Comparison of ENCODE assay signal across 13 cellular contexts in the genomic region with DNA sequence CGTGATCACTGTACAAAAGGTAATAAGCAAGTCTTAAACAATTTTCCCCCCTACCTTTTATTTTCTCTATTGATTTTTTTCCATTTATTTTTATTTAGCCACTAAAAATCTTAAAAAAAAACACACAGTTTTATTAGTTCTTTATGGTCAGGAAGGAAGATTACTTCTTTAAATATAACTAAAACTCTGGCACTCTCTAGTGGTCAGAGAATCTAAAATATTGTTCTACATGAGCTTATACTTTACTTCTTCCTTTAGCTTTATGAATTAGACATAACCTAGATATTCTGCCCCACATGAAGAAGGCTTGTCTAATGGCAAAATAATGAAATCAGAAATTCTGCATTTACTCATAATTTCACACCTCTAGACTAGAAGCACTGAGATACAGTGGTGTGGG.
DNase-seq lines count a peak whose midpoint lies in the region; ATAC-seq, FAIRE-seq and TF ChIP-seq lines count a peak whose summit lies in the region.
"Had no signal": no experiment of that assay in that cellular context is flagged by ENCODE, and none has a peak within 500 bp of the region (broad histone marks: within the 10 kb centered on the region; RNA-seq: fewer than 3 reads in every experiment).

No MANE protein-coding gene starts in this region.

- H3K9me3 ChIP-seq in OCI-LY3 (ENCODE audit: insufficient read depth, low read length) = no peaks in the 10 kb centered on the region
- no peaks in the 10 kb centered on the region for H3K9me3 ChIP-seq in subcutaneous abdominal adipose tissue (ENCODE audit: control insufficient read depth in 5 of 5, low read length in 5 of 5)
- H3K9me3 ChIP-seq: BE2C had no signal

- no peaks in the 10 kb centered on the region for H4K20me1 ChIP-seq in OCI-LY3 (ENCODE audit: insufficient read depth, low read length)

- H3K27ac Mint-ChIP-seq in activated CD8-positive, alpha-beta T cell treated with anti-CD3 and anti-CD28 coated beads for 36 hours = no peak overlapping the region

- FAIRE-seq in endometrium (lab: Jason Lieb, UNC) = peak; percentile 81

- H3K27ac ChIP-seq in OCI-LY3 (ENCODE audit: low read length) = no peak overlapping the region
- peak overlapping the region; percentile 0 for H3K27ac ChIP-seq in subcutaneous abdominal adipose tissue (ENCODE audit: low read depth, low read length)

- H3K9ac ChIP-seq in OCI-LY3 (ENCODE audit: low read length) (no peak overlapping the region), subcutaneous abdominal adipose tissue (ENCODE audit: low read length in 5 of 5) (no peak overlapping the region)

- no peak overlapping the region for H3K4me3 Mint-ChIP-seq in activated CD8-positive, alpha-beta T cell treated with anti-CD3 and anti-CD28 coated beads for 36 hours

- CTCF ChIA-PET in activated CD8-positive, alpha-beta T cell treated with anti-CD3 and anti-CD28 coated beads for 36 hours (lab: Charles Lee) = interaction anchor here (1.0 to 1.9 kb wide), 4 partner anchors 179 to 468 kb away, joined by 3 to 6 read pairs (median 4); no protein-coding TSS in a partner anchor

- no peak overlapping the region for H2AFZ ChIP-seq in OCI-LY3 (ENCODE audit: low read depth, low read length)

- peaks cover 16% of the 10 kb centered on the region for H3K36me3 Mint-ChIP-seq in activated CD8-positive, alpha-beta T cell treated with anti-CD3 and anti-CD28 coated beads for 36 hours (ENCODE audit: low read depth)

- peak; percentile 43; the same call in 1 of the 2 replicates for TF ChIP-seq CTCF in OCI-LY3 (IDR thresholded peaks at IDR 0.05; ENCODE audit: low read depth, low read length)
- no peak for TF ChIP-seq CTCF in activated CD8-positive, alpha-beta T cell treated with anti-CD3 and anti-CD28 coated beads for 36 hours (IDR thresholded peaks at IDR 0.05)

- no peaks in the 10 kb centered on the region for H3K27me3 ChIP-seq in OCI-LY3 (ENCODE audit: low read depth, low read length)
- no peaks in the 10 kb centered on the region for H3K27me3 ChIP-seq in subcutaneous abdominal adipose tissue (ENCODE audit: control insufficient read depth in 5 of 5, insufficient read depth in 4 of 5, low read length in 5 of 5)
- H3K27me3 ChIP-seq: BE2C had no signal

- H3K36me3 ChIP-seq in OCI-LY3 (replicated peaks; ENCODE audit: low read depth, low read length) (peaks cover 21% of the 10 kb centered on the region), subcutaneous abdominal adipose tissue (ENCODE audit: control insufficient read depth in 5 of 5, insufficient read depth in 5 of 5, low read length in 5 of 5) (peaks cover 30 to 60% (median 37%) of the 10 kb centered on the region in 5 donors)

- no peaks in the 10 kb centered on the region for H3K27me3 Mint-ChIP-seq in activated CD8-positive, alpha-beta T cell treated with anti-CD3 and anti-CD28 coated beads for 36 hours

- no peaks in the 10 kb centered on the region for H3K9me3 Mint-ChIP-seq in activated CD8-positive, alpha-beta T cell treated with anti-CD3 and anti-CD28 coated beads for 36 hours

- POLR2A ChIA-PET in activated CD8-positive, alpha-beta T cell treated with anti-CD3 and anti-CD28 coated beads for 36 hours (lab: Charles Lee) = no interaction called here

- no peak overlapping the region for H3K4me3 ChIP-seq in OCI-LY3 (ENCODE audit: low read length)
- no peak overlapping the region for H3K4me3 ChIP-seq in subcutaneous abdominal adipose tissue (ENCODE audit: low read depth in 1 of 5, low read length in 5 of 5)

- H3K4me1 ChIP-seq in OCI-LY3 (ENCODE audit: low read length) (no peaks in the 10 kb centered on the region), subcutaneous abdominal adipose tissue (ENCODE audit: control insufficient read depth in 5 of 5, insufficient read depth in 5 of 5, low read length in 5 of 5) (peaks cover 0 to 3% (median 0%) of the 10 kb centered on the region in 5 donors)
- H3K4me1 ChIP-seq: BE2C had no signal

- H3K4me1 Mint-ChIP-seq in activated CD8-positive, alpha-beta T cell treated with anti-CD3 and anti-CD28 coated beads for 36 hours (ENCODE audit: low read depth) = no peaks in the 10 kb centered on the region

- no peaks in the 10 kb centered on the region for H3K79me2 ChIP-seq in OCI-LY3 (ENCODE audit: low read length)

- no peak for ATAC-seq in GM21423 (IDR thresholded peaks at IDR 0.05; ENCODE audit: unreplicated experiment)
- no peak for ATAC-seq in activated CD8-positive, alpha-beta T cell treated with anti-CD3 and anti-CD28 coated beads for 36 hours

- DNase-seq in SIG-M5 treated with dmso at 0.1 percent for 504 hours (lab: John Stamatoyannopoulos, UW; ENCODE audit: unreplicated experiment) (peak; percentile 12), SIG-M5 (lab: John Stamatoyannopoulos, UW) (no peak)
- DNase-seq in activated CD8-positive, alpha-beta T cell treated with anti-CD3 and anti-CD28 coated beads for 36 hours = no peak
- no peak for DNase-seq in stimulated activated CD4-positive, alpha-beta T cell treated with anti-CD3 and anti-CD28 coated beads, Interleukin-4, amount 100 ng/mL, for 24 hours
- DNase-seq: activated CD8-positive, alpha-beta memory T cell treated with anti-CD3 and anti-CD28 coated beads for 24 hours; BE2C; foreskin melanocyte; NCI-H1417 treated with DMSO at 0.1 percent for 48 hours; stimulated activated naive CD4-positive, alpha-beta T cell treated with Interleukin-2 at 50 U/mL for 16 hours had no signal

- H3K4me2 ChIP-seq in OCI-LY3 (ENCODE audit: low read length) = no peak overlapping the region

- intact Hi-C loops in activated CD8-positive, alpha-beta T cell treated with anti-CD3 and anti-CD28 coated beads for 36 hours (cut with micrococcal nuclease) = no loop called here
